In genomic region chr13:113153810-113154748, GRCh38 we compare ENCODE assay signal across 1 cellular context.
A peak's percentile ranks its signal among the peaks of the same experiment; 100 is the strongest.
TF ChIP-seq lines count a peak whose summit lies in the region.

No MANE protein-coding gene starts in this region.

TF ChIP-seq in K562, 482 proteins besides CTCF, POLR2A, EP300 and RAD21 (continues in another document):
- TF ChIP-seq ERF (CRISPR knock-in tag; IDR thresholded peaks at IDR 0.05) (no peak), U2AF2 (optimal IDR thresholded peaks at IDR 0.05; ENCODE audit: low read depth, low read length) (no peak), JUND (IDR thresholded peaks at IDR 0.05; ENCODE audit: borderline replicate concordance, low read depth, low read length) (no peak), JUND (tag; IDR thresholded peaks at IDR 0.05; ENCODE audit: borderline replicate concordance, low read depth, low read length) (no peak), NONO (IDR thresholded peaks at IDR 0.05; ENCODE audit: low read depth in 2 of 2, low read length in 1 of 2) (no peak), KAT2B (IDR thresholded peaks at IDR 0.05; ENCODE audit: low read depth, low read length) (no peak), MYNN (IDR thresholded peaks at IDR 0.05) (no peak), MYNN (CRISPR knock-in tag; IDR thresholded peaks at IDR 0.05) (no peak), FIP1L1 (IDR thresholded peaks at IDR 0.05; ENCODE audit: low read depth, low read length, poor library complexity, severe bottlenecking) (no peak), ZNF76 (CRISPR knock-in tag; IDR thresholded peaks at IDR 0.05; ENCODE audit: borderline replicate concordance) (no peak), HMG20A (CRISPR knock-in tag; conservative IDR thresholded peaks at IDR 0.05) (no peak), SOX6 (IDR thresholded peaks at IDR 0.05) (no peak), MCM5 (IDR thresholded peaks at IDR 0.05; ENCODE audit: low read depth) (no peak), L3MBTL2 (IDR thresholded peaks at IDR 0.05) (peak; percentile 47; the same call in 1 of the 2 replicates), SNRNP70 (optimal IDR thresholded peaks at IDR 0.05; ENCODE audit: low read depth, low read length) (no peak), E2F5 (CRISPR knock-in tag; IDR thresholded peaks at IDR 0.05) (no peak), NCOA1 (IDR thresholded peaks at IDR 0.05; ENCODE audit: low read depth) (no peak), ZFP1 (CRISPR knock-in tag; IDR thresholded peaks at IDR 0.05) (no peak), ZNF347 (CRISPR knock-in tag; IDR thresholded peaks at IDR 0.05; ENCODE audit: low read depth) (no peak), DMBX1 (CRISPR knock-in tag; IDR thresholded peaks at IDR 0.05; ENCODE audit: borderline replicate concordance) (no peak), PHF21A (IDR thresholded peaks at IDR 0.05; ENCODE audit: borderline replicate concordance, low read depth) (no peak), ID3 (CRISPR knock-in tag; IDR thresholded peaks at IDR 0.05) (no peak), ID3 (tag; IDR thresholded peaks at IDR 0.05) (no peak), CTCFL (IDR thresholded peaks at IDR 0.05; ENCODE audit: borderline replicate concordance, insufficient read depth, low read depth, low read length, poor library complexity, severe bottlenecking) (no peak), SAFB (IDR thresholded peaks at IDR 0.05; ENCODE audit: borderline replicate concordance, low read depth, low read length) (no peak), LARP7 (IDR thresholded peaks at IDR 0.05) (no peak), SLC30A9 (CRISPR knock-in tag; IDR thresholded peaks at IDR 0.05) (no peak), MITF (IDR thresholded peaks at IDR 0.05) (no peak), SMARCC2 (IDR thresholded peaks at IDR 0.05; ENCODE audit: low read depth) (no peak), ZFP36 (IDR thresholded peaks at IDR 0.05; ENCODE audit: low read depth, low read length, partially characterized antibody) (no peak)
- TF ChIP-seq, protein P1, sequence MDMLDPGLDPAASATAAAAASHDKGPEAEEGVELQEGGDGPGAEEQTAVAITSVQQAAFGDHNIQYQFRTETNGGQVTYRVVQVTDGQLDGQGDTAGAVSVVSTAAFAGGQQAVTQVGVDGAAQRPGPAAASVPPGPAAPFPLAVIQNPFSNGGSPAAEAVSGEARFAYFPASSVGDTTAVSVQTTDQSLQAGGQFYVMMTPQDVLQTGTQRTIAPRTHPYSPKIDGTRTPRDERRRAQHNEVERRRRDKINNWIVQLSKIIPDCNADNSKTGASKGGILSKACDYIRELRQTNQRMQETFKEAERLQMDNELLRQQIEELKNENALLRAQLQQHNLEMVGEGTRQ (CRISPR knock-in tag; IDR thresholded peaks at IDR 0.05) = peak; percentile 92
- TF ChIP-seq, protein P2, sequence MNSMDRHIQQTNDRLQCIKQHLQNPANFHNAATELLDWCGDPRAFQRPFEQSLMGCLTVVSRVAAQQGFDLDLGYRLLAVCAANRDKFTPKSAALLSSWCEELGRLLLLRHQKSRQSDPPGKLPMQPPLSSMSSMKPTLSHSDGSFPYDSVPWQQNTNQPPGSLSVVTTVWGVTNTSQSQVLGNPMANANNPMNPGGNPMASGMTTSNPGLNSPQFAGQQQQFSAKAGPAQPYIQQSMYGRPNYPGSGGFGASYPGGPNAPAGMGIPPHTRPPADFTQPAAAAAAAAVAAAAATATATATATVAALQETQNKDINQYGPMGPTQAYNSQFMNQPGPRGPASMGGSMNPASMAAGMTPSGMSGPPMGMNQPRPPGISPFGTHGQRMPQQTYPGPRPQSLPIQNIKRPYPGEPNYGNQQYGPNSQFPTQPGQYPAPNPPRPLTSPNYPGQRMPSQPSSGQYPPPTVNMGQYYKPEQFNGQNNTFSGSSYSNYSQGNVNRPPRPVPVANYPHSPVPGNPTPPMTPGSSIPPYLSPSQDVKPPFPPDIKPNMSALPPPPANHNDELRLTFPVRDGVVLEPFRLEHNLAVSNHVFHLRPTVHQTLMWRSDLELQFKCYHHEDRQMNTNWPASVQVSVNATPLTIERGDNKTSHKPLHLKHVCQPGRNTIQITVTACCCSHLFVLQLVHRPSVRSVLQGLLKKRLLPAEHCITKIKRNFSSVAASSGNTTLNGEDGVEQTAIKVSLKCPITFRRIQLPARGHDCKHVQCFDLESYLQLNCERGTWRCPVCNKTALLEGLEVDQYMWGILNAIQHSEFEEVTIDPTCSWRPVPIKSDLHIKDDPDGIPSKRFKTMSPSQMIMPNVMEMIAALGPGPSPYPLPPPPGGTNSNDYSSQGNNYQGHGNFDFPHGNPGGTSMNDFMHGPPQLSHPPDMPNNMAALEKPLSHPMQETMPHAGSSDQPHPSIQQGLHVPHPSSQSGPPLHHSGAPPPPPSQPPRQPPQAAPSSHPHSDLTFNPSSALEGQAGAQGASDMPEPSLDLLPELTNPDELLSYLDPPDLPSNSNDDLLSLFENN (IDR thresholded peaks at IDR 0.05; ENCODE audit: low read depth in 2 of 2, low read length in 2 of 2) = no peak
- TF ChIP-seq, protein P3, sequence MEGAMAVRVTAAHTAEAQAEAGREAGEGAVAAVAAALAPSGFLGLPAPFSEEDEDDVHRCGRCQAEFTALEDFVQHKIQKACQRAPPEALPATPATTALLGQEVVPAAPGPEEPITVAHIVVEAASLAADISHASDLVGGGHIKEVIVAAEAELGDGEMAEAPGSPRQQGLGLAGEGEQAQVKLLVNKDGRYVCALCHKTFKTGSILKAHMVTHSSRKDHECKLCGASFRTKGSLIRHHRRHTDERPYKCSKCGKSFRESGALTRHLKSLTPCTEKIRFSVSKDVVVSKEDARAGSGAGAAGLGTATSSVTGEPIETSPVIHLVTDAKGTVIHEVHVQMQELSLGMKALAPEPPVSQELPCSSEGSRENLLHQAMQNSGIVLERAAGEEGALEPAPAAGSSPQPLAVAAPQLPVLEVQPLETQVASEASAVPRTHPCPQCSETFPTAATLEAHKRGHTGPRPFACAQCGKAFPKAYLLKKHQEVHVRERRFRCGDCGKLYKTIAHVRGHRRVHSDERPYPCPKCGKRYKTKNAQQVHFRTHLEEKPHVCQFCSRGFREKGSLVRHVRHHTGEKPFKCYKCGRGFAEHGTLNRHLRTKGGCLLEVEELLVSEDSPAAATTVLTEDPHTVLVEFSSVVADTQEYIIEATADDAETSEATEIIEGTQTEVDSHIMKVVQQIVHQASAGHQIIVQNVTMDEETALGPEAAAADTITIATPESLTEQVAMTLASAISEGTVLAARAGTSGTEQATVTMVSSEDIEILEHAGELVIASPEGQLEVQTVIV (CRISPR knock-in tag; IDR thresholded peaks at IDR 0.05; ENCODE audit: borderline replicate concordance) = no peak
- TF ChIP-seq, protein P4, sequence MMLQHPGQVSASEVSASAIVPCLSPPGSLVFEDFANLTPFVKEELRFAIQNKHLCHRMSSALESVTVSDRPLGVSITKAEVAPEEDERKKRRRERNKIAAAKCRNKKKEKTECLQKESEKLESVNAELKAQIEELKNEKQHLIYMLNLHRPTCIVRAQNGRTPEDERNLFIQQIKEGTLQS (IDR thresholded peaks at IDR 0.05) = no peak
- TF ChIP-seq, protein P4 (CRISPR knock-in tag; conservative IDR thresholded peaks at IDR 0.05) = no peak
- TF ChIP-seq, protein P5, sequence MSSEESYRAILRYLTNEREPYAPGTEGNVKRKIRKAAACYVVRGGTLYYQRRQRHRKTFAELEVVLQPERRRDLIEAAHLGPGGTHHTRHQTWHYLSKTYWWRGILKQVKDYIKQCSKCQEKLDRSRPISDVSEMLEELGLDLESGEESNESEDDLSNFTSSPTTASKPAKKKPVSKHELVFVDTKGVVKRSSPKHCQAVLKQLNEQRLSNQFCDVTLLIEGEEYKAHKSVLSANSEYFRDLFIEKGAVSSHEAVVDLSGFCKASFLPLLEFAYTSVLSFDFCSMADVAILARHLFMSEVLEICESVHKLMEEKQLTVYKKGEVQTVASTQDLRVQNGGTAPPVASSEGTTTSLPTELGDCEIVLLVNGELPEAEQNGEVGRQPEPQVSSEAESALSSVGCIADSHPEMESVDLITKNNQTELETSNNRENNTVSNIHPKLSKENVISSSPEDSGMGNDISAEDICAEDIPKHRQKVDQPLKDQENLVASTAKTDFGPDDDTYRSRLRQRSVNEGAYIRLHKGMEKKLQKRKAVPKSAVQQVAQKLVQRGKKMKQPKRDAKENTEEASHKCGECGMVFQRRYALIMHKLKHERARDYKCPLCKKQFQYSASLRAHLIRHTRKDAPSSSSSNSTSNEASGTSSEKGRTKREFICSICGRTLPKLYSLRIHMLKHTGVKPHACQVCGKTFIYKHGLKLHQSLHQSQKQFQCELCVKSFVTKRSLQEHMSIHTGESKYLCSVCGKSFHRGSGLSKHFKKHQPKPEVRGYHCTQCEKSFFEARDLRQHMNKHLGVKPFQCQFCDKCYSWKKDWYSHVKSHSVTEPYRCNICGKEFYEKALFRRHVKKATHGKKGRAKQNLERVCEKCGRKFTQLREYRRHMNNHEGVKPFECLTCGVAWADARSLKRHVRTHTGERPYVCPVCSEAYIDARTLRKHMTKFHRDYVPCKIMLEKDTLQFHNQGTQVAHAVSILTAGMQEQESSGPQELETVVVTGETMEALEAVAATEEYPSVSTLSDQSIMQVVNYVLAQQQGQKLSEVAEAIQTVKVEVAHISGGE (CRISPR knock-in tag; IDR thresholded peaks at IDR 0.05) = no peak
- TF ChIP-seq, protein P6, sequence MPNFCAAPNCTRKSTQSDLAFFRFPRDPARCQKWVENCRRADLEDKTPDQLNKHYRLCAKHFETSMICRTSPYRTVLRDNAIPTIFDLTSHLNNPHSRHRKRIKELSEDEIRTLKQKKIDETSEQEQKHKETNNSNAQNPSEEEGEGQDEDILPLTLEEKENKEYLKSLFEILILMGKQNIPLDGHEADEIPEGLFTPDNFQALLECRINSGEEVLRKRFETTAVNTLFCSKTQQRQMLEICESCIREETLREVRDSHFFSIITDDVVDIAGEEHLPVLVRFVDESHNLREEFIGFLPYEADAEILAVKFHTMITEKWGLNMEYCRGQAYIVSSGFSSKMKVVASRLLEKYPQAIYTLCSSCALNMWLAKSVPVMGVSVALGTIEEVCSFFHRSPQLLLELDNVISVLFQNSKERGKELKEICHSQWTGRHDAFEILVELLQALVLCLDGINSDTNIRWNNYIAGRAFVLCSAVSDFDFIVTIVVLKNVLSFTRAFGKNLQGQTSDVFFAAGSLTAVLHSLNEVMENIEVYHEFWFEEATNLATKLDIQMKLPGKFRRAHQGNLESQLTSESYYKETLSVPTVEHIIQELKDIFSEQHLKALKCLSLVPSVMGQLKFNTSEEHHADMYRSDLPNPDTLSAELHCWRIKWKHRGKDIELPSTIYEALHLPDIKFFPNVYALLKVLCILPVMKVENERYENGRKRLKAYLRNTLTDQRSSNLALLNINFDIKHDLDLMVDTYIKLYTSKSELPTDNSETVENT (CRISPR knock-in tag; IDR thresholded peaks at IDR 0.05) = no peak
- TF ChIP-seq, protein P7, sequence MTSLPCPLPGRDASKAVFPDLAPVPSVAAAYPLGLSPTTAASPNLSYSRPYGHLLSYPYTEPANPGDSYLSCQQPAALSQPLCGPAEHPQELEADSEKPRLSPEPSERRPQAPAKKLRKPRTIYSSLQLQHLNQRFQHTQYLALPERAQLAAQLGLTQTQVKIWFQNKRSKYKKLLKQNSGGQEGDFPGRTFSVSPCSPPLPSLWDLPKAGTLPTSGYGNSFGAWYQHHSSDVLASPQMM (CRISPR knock-in tag; IDR thresholded peaks at IDR 0.05) = no peak
- TF ChIP-seq, protein P8, sequence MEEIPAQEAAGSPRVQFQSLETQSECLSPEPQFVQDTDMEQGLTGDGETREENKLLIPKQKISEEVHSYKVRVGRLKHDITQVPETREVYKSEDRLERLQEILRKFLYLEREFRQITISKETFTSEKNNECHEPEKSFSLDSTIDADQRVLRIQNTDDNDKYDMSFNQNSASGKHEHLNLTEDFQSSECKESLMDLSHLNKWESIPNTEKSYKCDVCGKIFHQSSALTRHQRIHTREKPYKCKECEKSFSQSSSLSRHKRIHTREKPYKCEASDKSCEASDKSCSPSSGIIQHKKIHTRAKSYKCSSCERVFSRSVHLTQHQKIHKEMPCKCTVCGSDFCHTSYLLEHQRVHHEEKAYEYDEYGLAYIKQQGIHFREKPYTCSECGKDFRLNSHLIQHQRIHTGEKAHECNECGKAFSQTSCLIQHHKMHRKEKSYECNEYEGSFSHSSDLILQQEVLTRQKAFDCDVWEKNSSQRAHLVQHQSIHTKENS (CRISPR knock-in tag; IDR thresholded peaks at IDR 0.05) = no peak
